ENCODE assay signal across 31 cellular contexts in the genomic region with DNA sequence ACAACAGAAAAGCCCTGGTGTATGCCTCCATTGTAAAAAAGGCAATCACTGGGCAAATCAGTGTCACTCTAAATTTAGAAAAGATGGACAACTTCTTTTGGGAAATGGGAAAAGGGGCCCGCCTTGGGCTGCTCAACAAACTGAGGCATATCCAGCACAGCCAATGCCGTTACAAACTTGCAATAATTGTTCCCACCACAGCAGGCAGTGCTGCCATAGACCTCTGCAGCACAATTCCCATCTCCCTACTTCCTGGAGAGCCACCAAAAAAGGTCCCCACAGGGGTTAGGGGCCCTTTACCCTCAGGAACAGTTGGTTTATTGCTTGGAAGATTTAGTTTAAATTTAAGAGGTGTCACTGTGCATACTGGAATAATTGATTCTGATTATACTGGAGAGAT. TPM values are rescaled to one million over a fixed set of nuclear protein-coding genes. Genes with fewer than 3 reads are reported as not detected.
"Had no signal": no experiment of that assay in that cellular context is flagged by ENCODE, and none has a peak within 500 bp of the region (broad histone marks: within the 10 kb centered on the region; RNA-seq: fewer than 3 reads in every experiment).

No MANE protein-coding gene starts in this region.

- H3K4me3 ChIP-seq: stomach, suprapubic skin, testis, thoracic aorta, thyroid gland, tibial artery, tibial nerve, transverse colon, upper lobe of left lung, upper lobe of right lung, uterus, vagina had no signal

- H3K27ac ChIP-seq: stomach, suprapubic skin, testis, thoracic aorta, thyroid gland, tibial artery, tibial nerve, transverse colon, upper lobe of left lung, upper lobe of right lung, uterus, vagina had no signal

- DNase-seq: stimulated activated CD4-positive, alpha-beta T cell treated with anti-CD3 and anti-CD28 coated beads, Interleukin-4, amount 100 ng/mL, for 1 hour; stimulated activated CD4-positive, alpha-beta T cell treated with anti-CD3 and anti-CD28 coated beads, Interleukin-4, amount 100 ng/mL, for 24 hours; stimulated activated CD4-positive, alpha-beta T cell treated with anti-CD3 and anti-CD28 coated beads, Interleukin-4, amount 100 ng/mL, for 4 hours; stimulated activated CD8-positive, alpha-beta memory T cell treated with anti-CD3 and anti-CD28 coated beads, Interleukin-4, amount 100 ng/mL, for 48 hours; stimulated activated naive B cell treated with anti-CD40 and anti-IgM and Interleukin-4, amounts not matched to agents 10 μg/mL and 1 μg/mL and 100 μg/mL, for 72 hours; stimulated activated naive CD4-positive, alpha-beta T cell; stimulated activated naive CD4-positive, alpha-beta T cell treated with Interleukin-2 at 50 U/mL for 16 hours; stimulated activated naive CD8-positive, alpha-beta T cell treated with anti-CD3 and anti-CD28 coated beads, Interleukin-15, amount 100 ng/mL, for 72 hours; stimulated activated naive CD8-positive, alpha-beta T cell treated with anti-CD3 and anti-CD28 coated beads, Interleukin-15, Interleukin-2, amounts not matched to agents 100 U/mL and 50 U/mL, for 24 hours; stomach; substantia nigra; testis; thyroid gland; tibial artery; transverse colon; trophoblast cell; upper lobe of left lung; upper lobe of right lung; uterus had no signal

- H3K4me1 ChIP-seq: stomach, suprapubic skin, testis, thyroid gland, tibial artery, tibial nerve, transverse colon, upper lobe of left lung, upper lobe of right lung, uterus, vagina had no signal

- ATAC-seq: stimulated activated effector memory CD8-positive, alpha-beta T cell treated with anti-CD3 and anti-CD28 coated beads, Interleukin-12 subunit alpha, Interleukin-12 subunit beta, amount 100 ng/mL, for 72 hours; stimulated activated memory B cell treated with anti-CD40 and anti-IgM and Interleukin-4, amounts not matched to agents 10 μg/mL and 1 μg/mL and 100 μg/mL, for 72 hours; stimulated activated naive B cell treated with anti-CD40 and anti-IgM and Interleukin-4, amounts not matched to agents 10 μg/mL and 1 μg/mL and 100 μg/mL, for 72 hours; stimulated activated naive CD8-positive, alpha-beta T cell treated with anti-CD3 and anti-CD28 coated beads, Interleukin-15, amount 100 ng/mL, for 72 hours; stimulated activated naive CD8-positive, alpha-beta T cell treated with anti-CD3 and anti-CD28 coated beads, Interleukin-15, Interleukin-2, amounts not matched to agents 100 U/mL and 50 U/mL, for 24 hours; upper lobe of right lung had no signal

- H3K36me3 ChIP-seq: stomach, suprapubic skin, thoracic aorta, thyroid gland, tibial artery, tibial nerve, transverse colon, upper lobe of left lung, upper lobe of right lung, uterus, vagina had no signal

- H3K27me3 ChIP-seq: stomach, testis, thyroid gland, tibial artery, tibial nerve, upper lobe of left lung, upper lobe of right lung, uterus, vagina had no signal

- H3K9me3 ChIP-seq: suprapubic skin, testis, thoracic aorta, thyroid gland, tibial artery, upper lobe of right lung, uterus, vagina had no signal

- FAIRE-seq: urothelium cell line had no signal

RNA-seq across cellular contexts. Expression of a gene that starts 16.4 kb away (rescaled TPM):
- total RNA-seq: stomach, subcutaneous adipose tissue, suprapubic skin, temporal lobe, testis, thoracic aorta, thyroid gland, transverse colon, upper lobe of left lung, upper lobe of right lung, ureter, urinary bladder, uterus, vagina had no signal
- polyA plus RNA-seq: stomach, thymus, urinary bladder had no signal

RNA-seq across cellular contexts. Expression of a gene that starts 26.7 kb away (rescaled TPM):
- total RNA-seq: subcutaneous adipose tissue, suprapubic skin, temporal lobe, thoracic aorta, thyroid gland, upper lobe of right lung, vagina had no signal

RNA-seq across cellular contexts. Expression of a gene that starts 36.6 kb away (rescaled TPM):
- total RNA-seq: subcutaneous adipose tissue, suprapubic skin, thyroid gland, transverse colon, ureter, urinary bladder, uterus, vagina had no signal
- polyA plus RNA-seq: stomach, urinary bladder had no signal
